ENCODE assay signal across 8 cellular contexts in the genomic region with DNA sequence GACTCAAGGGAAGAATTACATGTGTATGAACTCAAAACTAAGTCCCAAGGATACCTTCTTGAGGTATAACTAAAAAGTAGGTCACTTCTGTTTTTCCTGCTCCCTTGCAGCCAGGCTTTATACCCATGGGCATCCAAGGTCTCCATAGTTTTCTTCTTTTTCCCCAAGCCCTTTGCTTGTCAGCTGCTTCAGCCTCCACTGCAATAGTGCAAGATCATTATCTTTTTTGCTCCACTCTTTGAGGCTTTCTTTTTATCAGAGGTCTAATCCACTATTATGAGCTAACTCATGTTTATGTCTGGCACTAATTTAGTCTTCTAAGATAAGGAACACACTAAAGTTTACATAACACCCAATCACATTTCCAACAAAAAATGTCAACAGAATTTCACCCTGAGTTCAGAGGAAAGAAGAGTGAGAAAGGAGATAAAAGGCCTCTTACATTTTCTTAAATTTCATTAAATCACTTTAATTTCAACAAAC.
"Had no signal": no experiment of that assay in that cellular context is flagged by ENCODE, and none has a peak within 500 bp of the region (broad histone marks: within the 10 kb centered on the region; RNA-seq: fewer than 3 reads in every experiment).

No MANE protein-coding gene starts in this region.

- ATAC-seq: HCT116, K562 had no signal

- H3K9ac ChIP-seq: GM23248 had no signal

- H3K36me3 ChIP-seq: HAP-1 had no signal

- H3K9me3 ChIP-seq: HAP-1 had no signal

- H3K27ac ChIP-seq: GM23248 had no signal

- DNase-seq: GM23248, GOT3, H7, HFFc6, IMR-90 had no signal

- H2AFZ ChIP-seq: GM23248 had no signal

- H3K4me3 ChIP-seq: GM23248, HAP-1, K562 had no signal

- H3K4me1 ChIP-seq: HAP-1 had no signal
